Comparison of ENCODE assay signal across 1 cellular context in the genomic region with DNA sequence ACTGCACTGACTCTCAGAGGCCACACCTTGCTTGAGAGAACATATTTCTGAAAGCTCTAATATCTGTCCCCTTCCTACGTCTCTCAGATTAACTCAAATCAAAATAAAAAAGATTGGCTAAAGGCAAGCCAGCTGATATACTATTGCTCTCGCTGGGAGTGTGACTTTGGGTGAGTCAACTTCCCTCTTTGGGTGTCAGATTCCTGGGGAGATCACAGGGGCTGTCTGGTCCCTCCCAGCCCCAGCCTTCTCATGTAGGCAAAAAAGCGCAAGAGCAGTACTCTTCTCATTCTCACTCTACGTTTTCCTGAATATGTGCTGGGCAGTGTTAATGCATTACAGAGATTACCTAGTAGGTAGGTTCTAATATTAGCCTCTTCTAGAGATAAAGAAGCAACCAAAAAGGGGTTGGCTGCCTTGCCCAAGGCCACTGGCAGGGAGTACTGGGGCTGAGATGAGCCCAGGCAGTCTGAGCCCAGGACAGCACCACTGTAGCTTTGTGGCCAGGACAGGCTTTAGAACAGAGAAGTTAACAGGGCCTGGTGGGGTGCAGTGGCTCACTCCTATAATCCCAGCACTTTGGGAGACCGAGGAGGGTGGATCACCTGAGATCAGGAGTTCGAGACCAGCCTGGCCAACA.
TF ChIP-seq lines count a peak whose summit lies in the region.

No MANE protein-coding gene starts in this region.

TF ChIP-seq in IMR-90, 13 proteins besides CTCF, POLR2A, EP300 and RAD21 (continued from another document):
- TF ChIP-seq, protein P1, sequence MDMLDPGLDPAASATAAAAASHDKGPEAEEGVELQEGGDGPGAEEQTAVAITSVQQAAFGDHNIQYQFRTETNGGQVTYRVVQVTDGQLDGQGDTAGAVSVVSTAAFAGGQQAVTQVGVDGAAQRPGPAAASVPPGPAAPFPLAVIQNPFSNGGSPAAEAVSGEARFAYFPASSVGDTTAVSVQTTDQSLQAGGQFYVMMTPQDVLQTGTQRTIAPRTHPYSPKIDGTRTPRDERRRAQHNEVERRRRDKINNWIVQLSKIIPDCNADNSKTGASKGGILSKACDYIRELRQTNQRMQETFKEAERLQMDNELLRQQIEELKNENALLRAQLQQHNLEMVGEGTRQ (IDR thresholded peaks at IDR 0.05; ENCODE audit: low read depth, low read length), result no peak
- TF ChIP-seq FOS (IDR thresholded peaks at IDR 0.05; ENCODE audit: low read depth, low read length) (no peak), ELK1 (IDR thresholded peaks at IDR 0.05; ENCODE audit: borderline replicate concordance, low read depth, low read length) (no peak), RCOR1 (IDR thresholded peaks at IDR 0.05; ENCODE audit: insufficient replicate concordance, low read length) (no peak)
